In genomic region chr1:2108213-2108876, GRCh38 we compare ENCODE assay signal across 10 cellular contexts. TPM values are rescaled to one million over a fixed set of nuclear protein-coding genes. Genes with fewer than 3 reads are reported as not detected.
DNase-seq lines count a peak whose midpoint lies in the region; ATAC-seq, FAIRE-seq and TF ChIP-seq lines count a peak whose summit lies in the region.
"Had no signal": no experiment of that assay in that cellular context is flagged by ENCODE, and none has a peak within 500 bp of the region (broad histone marks: within the 10 kb centered on the region; RNA-seq: fewer than 3 reads in every experiment).

No MANE protein-coding gene starts in this region.

- H2AFZ ChIP-seq in HepG2 (ENCODE audit: low read length): no peak overlapping the region

- no peaks in the 10 kb centered on the region for H3K79me2 ChIP-seq in HepG2 (ENCODE audit: insufficient read depth, low read length)

- intact Hi-C loops in HepG2 (cut with micrococcal nuclease; ENCODE audit: unreplicated experiment): loop anchor here (1.0 kb wide), 1 partner anchor 30 kb away; no protein-coding TSS in a partner anchor

- peak; percentile 68 for TF ChIP-seq RAD21 in HepG2 (CRISPR knock-in tag; IDR thresholded peaks at IDR 0.05)

- DNase-seq in HEK293T (ENCODE audit: extremely low spot score) (peak; percentile 72), astrocyte of the spinal cord (ENCODE audit: low read depth, low spot score) (peak; percentile 35), HepG2 (ENCODE audit: low spot score) (peak; percentile 40), Peyer's patch (no peak), SW480 (ENCODE audit: low spot score) (no peak)
- no peak for DNase-seq in activated CD4-positive, alpha-beta T cell treated with anti-CD3 and anti-CD28 coated beads for 4 hours
- DNase-seq: NCI-H1436 had no signal

- H3K36me3 ChIP-seq in BLaER1 treated with 17β-estradiol and CSF1 and Interleukin-3, amounts not matched to agents 10 nM and 100 nM: 0 out of 22 replicates have a peak, but pooled peaks cover 0 to 3% (median 0%) of the 10 kb centered on the region in 11 experiments
- H3K36me3 ChIP-seq in HepG2 (replicated peaks in 1 of 2; ENCODE audit: control insufficient read depth in 1 of 2, insufficient read depth in 2 of 2, low read length in 2 of 2) (peaks cover 8 to 14% of the 10 kb centered on the region in 2 experiments; a peak in 4 of 5 replicates), Peyer's patch (peaks cover 0 to 19% (median 0%) of the 10 kb centered on the region in 3 donors)

- H3K27me3 ChIP-seq in BLaER1 treated with 17β-estradiol and CSF1 and Interleukin-3, amounts not matched to agents 10 nM and 100 nM: peaks cover 0 to 45% (median 0%) of the 10 kb centered on the region in 11 experiments; a peak in 7 of 22 replicates
- no peaks in the 10 kb centered on the region for H3K27me3 ChIP-seq in HepG2 (ENCODE audit: control insufficient read depth in 1 of 2, insufficient read depth in 2 of 2, low read length in 2 of 2)
- no peaks in the 10 kb centered on the region for H3K27me3 ChIP-seq in Peyer's patch

- POLR2A ChIA-PET in HEK293T (lab: Yijun Ruan, JAX): no interaction called here
- POLR2A ChIA-PET in HepG2 (lab: Yijun Ruan, JAX): no interaction called here

- peak; percentile 17 for ATAC-seq in HepG2
- no peak for ATAC-seq in HG03354 (IDR thresholded peaks at IDR 0.05; ENCODE audit: poor library complexity, severe bottlenecking, unreplicated experiment)

- 0 out of 20 replicates have a peak overlapping the region, but pooled peaks of 1 of the 10 experiments have one; percentile 34 for H3K4me3 ChIP-seq in BLaER1 treated with 17β-estradiol and CSF1 and Interleukin-3, amounts not matched to agents 10 nM and 100 nM
- H3K4me3 ChIP-seq in astrocyte of the spinal cord (ENCODE audit: low read depth, low read length) (no peak overlapping the region), HepG2 (replicated peaks in 1 of 3; ENCODE audit: insufficient read depth in 1 of 3, low read depth in 2 of 3, low read length in 3 of 3) (no peak overlapping the region), Peyer's patch (no peak overlapping the region)

- peak overlapping the region; percentile 67 to 97 (median 92) for H3K4me2 ChIP-seq in BLaER1 treated with 17β-estradiol and CSF1 and Interleukin-3, amounts not matched to agents 10 nM and 100 nM
- H3K4me2 ChIP-seq in HepG2 (ENCODE audit: low read depth, low read length): no peak overlapping the region

- peaks cover 0 to 96% (median 42%) of the 10 kb centered on the region in 11 experiments; a peak in 17 of 22 replicates for H4K20me1 ChIP-seq in BLaER1 treated with 17β-estradiol and CSF1 and Interleukin-3, amounts not matched to agents 10 nM and 100 nM
- H4K20me1 ChIP-seq in HepG2 (ENCODE audit: insufficient read depth, low read length): no peaks in the 10 kb centered on the region

- CTCF ChIA-PET in HEK293T (lab: Yijun Ruan, JAX) (interaction anchor here (0.8 to 1.0 kb wide), 4 partner anchors 12 to 83 kb away, joined by 3 to 4 read pairs (median 4); no protein-coding TSS in a partner anchor), HepG2 (lab: Yijun Ruan, JAX; ENCODE audit: low intra/inter-chr PET ratio, low total read pairs) (interaction anchor here (1.5 kb wide), 1 partner anchor 32 kb away, joined by 8 read pairs; no protein-coding TSS in a partner anchor)

- in situ Hi-C loops in astrocyte of the spinal cord (cut with HindIII; ENCODE audit: low sequenced_read_pairs): no loop called here
- in situ Hi-C loops in HepG2 (cut with HindIII; ENCODE audit: extremely low pct_ligation_motif_present, low pct_unique_long_range_greater_than_20kb): no loop called here

- FAIRE-seq in HepG2 (lab: Jason Lieb, UNC): no peak
- FAIRE-seq: keratinocyte had no signal

- 97% methylated on average over 10 of the region's 33 CpGs for WGBS in HepG2 (ENCODE audit: low lambda C conversion rate)

- TF ChIP-seq EP300 in HepG2 (IDR thresholded peaks at IDR 0.05; ENCODE audit: low read depth in 2 of 2, low read length in 2 of 2): no peak
- TF ChIP-seq EP300 in HepG2 (CRISPR knock-in tag; IDR thresholded peaks at IDR 0.05; ENCODE audit: borderline replicate concordance): no peak

- H3K4me1 ChIP-seq in BLaER1 treated with 17β-estradiol and CSF1 and Interleukin-3, amounts not matched to agents 10 nM and 100 nM: peaks cover 71 to 100% (median 98%) of the 10 kb centered on the region in 10 experiments
- peaks cover 26% of the 10 kb centered on the region for H3K4me1 ChIP-seq in HepG2 (ENCODE audit: insufficient read depth, low read length)
- H3K4me1 ChIP-seq in Peyer's patch: peaks cover 0 to 14% (median 0%) of the 10 kb centered on the region in 4 donors

- peak overlapping the region in 3 of 11 experiments; percentile 60 to 71 (median 71); a peak in 7 of 22 replicates for H3K27ac ChIP-seq in BLaER1 treated with 17β-estradiol and CSF1 and Interleukin-3, amounts not matched to agents 10 nM and 100 nM
- H3K27ac ChIP-seq in HepG2 (ENCODE audit: extremely low read length, insufficient read depth, low read length): no peak overlapping the region
- H3K27ac ChIP-seq in Peyer's patch: no peak overlapping the region

- peak overlapping the region in 6 of 11 experiments; percentile 33 to 68 (median 63); a peak in 7 of 22 replicates for H3K9ac ChIP-seq in BLaER1 treated with 17β-estradiol and CSF1 and Interleukin-3, amounts not matched to agents 10 nM and 100 nM
- H3K9ac ChIP-seq in HepG2 (ENCODE audit: insufficient read depth, low read depth, low read length): no peak overlapping the region

- BruUV-seq in HepG2 (replicated peaks; lab: Mats Ljungman, UMichigan): no TSS peak

- TF ChIP-seq CTCF in astrocyte of the spinal cord (IDR thresholded peaks at IDR 0.05; ENCODE audit: low read depth, low read length): peak; percentile 60
- peak; percentile 68 for TF ChIP-seq CTCF in HepG2 (CRISPR knock-in tag; IDR thresholded peaks at IDR 0.05)
- peak in 2 of 6 experiments; percentile 13 to 15 for TF ChIP-seq CTCF in Peyer's patch (IDR thresholded peaks at IDR 0.05)

- TF ChIP-seq POLR2A in HepG2 (IDR thresholded peaks at IDR 0.05; ENCODE audit: insufficient read depth in 1 of 2, low read depth in 2 of 2, low read length in 2 of 2) (no peak), Peyer's patch (IDR thresholded peaks at IDR 0.05) (no peak)

- no peaks in the 10 kb centered on the region for H3K9me3 ChIP-seq in BLaER1 treated with 17β-estradiol and CSF1 and Interleukin-3, amounts not matched to agents 10 nM and 100 nM (replicated peaks in 1 of 11)
- H3K9me3 ChIP-seq in HepG2 (ENCODE audit: low read length) (no peaks in the 10 kb centered on the region), Peyer's patch (no peaks in the 10 kb centered on the region)

TF ChIP-seq in HEK293T, 16 proteins besides CTCF, POLR2A, EP300 and RAD21:
- no peak for TF ChIP-seq L3MBTL2 (conservative IDR thresholded peaks at IDR 0.05)
- TF ChIP-seq PKNOX1 (IDR thresholded peaks at IDR 0.05): peak; percentile 55

TF ChIP-seq in HepG2, 621 proteins besides CTCF, POLR2A, EP300 and RAD21 (continues in another document):
- TF ChIP-seq, protein P1, sequence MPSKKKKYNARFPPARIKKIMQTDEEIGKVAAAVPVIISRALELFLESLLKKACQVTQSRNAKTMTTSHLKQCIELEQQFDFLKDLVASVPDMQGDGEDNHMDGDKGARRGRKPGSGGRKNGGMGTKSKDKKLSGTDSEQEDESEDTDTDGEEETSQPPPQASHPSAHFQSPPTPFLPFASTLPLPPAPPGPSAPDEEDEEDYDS (CRISPR knock-in tag; IDR thresholded peaks at IDR 0.05): no peak
- no peak for TF ChIP-seq MYNN (CRISPR knock-in tag; IDR thresholded peaks at IDR 0.05; ENCODE audit: low read depth)
- TF ChIP-seq ZBTB33 (CRISPR knock-in tag; IDR thresholded peaks at IDR 0.05): peak; percentile 98
- no peak for TF ChIP-seq KDM5B (CRISPR knock-in tag; IDR thresholded peaks at IDR 0.05; ENCODE audit: borderline replicate concordance)
- no peak for TF ChIP-seq MIXL1 (CRISPR knock-in tag; IDR thresholded peaks at IDR 0.05)
- TF ChIP-seq DNMT3B (CRISPR knock-in tag; conservative IDR thresholded peaks at IDR 0.05): no peak

RNA-seq across cellular contexts. Expression of gene PRKCZ, which starts 58.1 kb away (rescaled TPM):
- total RNA-seq in HepG2 (2016; rRNA removed; fragmentation: Illumina TruSeq; extraction: Trizol) (21.9 and 34.7 TPM in 2 replicates), Peyer's patch (100 to 1,000 TPM in 2 of 4 donors, 10 to 100 TPM in 2; 51.2 to 105 (median 93.6) TPM)
- 25.5 and 28.3 TPM in 2 replicates for total RNA-seq in HepG2 (2016; cell fraction: cytosol; rRNA removed; fragmentation: Illumina TruSeq; extraction: Trizol; ENCODE audit: low read depth)
- total RNA-seq in HepG2 (2016; cell fraction: insoluble cytoplasmic fraction; rRNA removed; fragmentation: Illumina TruSeq; extraction: Trizol): 20.0 and 36.5 TPM in 2 replicates
- 37.0 and 42.3 TPM in 2 replicates for total RNA-seq in HepG2 (2016; cell fraction: membrane; rRNA removed; fragmentation: Illumina TruSeq; extraction: Trizol)
- 30.0 and 34.9 TPM in 2 replicates for total RNA-seq in HepG2 (2016; cell fraction: nucleus; rRNA removed; fragmentation: Illumina TruSeq; extraction: Trizol)
- 85.2 and 85.8 TPM in 2 replicates for polyA plus RNA-seq in HepG2 (2011; rRNA removed)
- polyA plus RNA-seq in HepG2 (2011; cell fraction: cytosol; rRNA removed): 52.8 and 75.3 TPM in 2 replicates
- polyA plus RNA-seq in HepG2 (2011; cell fraction: nucleus; rRNA removed): 132 and 197 TPM in 2 replicates
- polyA plus RNA-seq in HepG2 (2012): 47.5 and 47.9 TPM in 2 replicates
- polyA plus RNA-seq in HepG2 (2016; cell fraction: cytosol; fragmentation: Illumina TruSeq; extraction: Trizol; ENCODE audit: low read depth): 23.5 and 27.3 TPM in 2 replicates
- polyA plus RNA-seq in HepG2 (2016; cell fraction: insoluble cytoplasmic fraction; fragmentation: Illumina TruSeq; extraction: Trizol; ENCODE audit: low read depth): 26.8 and 34.6 TPM in 2 replicates
- 39.3 and 40.3 TPM in 2 replicates for polyA plus RNA-seq in HepG2 (2016; cell fraction: membrane; fragmentation: Illumina TruSeq; extraction: Trizol; ENCODE audit: low read depth)
- polyA plus RNA-seq in HepG2 (2016; cell fraction: nucleus; fragmentation: Illumina TruSeq; extraction: Trizol; ENCODE audit: insufficient read depth, low read depth): 76.9 and 79.5 TPM in 2 replicates
- polyA minus RNA-seq in HepG2 (2011; rRNA and poly(A)+ RNA removed; ENCODE audit: low replicate concordance): 29.4 and 69.2 TPM in 2 replicates
- 14.4 and 24.4 TPM in 2 replicates for polyA minus RNA-seq in HepG2 (2011; cell fraction: cytosol; rRNA and poly(A)+ RNA removed)
- 41.4 and 57.0 TPM in 2 replicates for polyA minus RNA-seq in HepG2 (2011; cell fraction: nucleus; rRNA and poly(A)+ RNA removed)

Comparison
In these comparisons a context has a peak if more than half of its experiments do, and no peak if none do; other contexts are left out.
1. DNase-seq: peak in HEK293T (single experiment), astrocyte of the spinal cord (single experiment) and HepG2 (single experiment); none in activated CD4-positive, alpha-beta T cell treated with anti-CD3 and anti-CD28 coated beads for 4 hours (0 of 2), Peyer's patch (0 of 3) and SW480 (single experiment).